32 cellular contexts compared by ENCODE assay signal in genomic region chr18:79702906-79703305, GRCh38.
"Had no signal": no experiment of that assay in that cellular context is flagged by ENCODE, and none has a peak within 500 bp of the region (broad histone marks: within the 10 kb centered on the region; RNA-seq: fewer than 3 reads in every experiment).

No MANE protein-coding gene starts in this region.

- H3K4me1 ChIP-seq: ascending aorta, breast epithelium had no signal

- H3K27ac Mint-ChIP-seq: activated B cell treated with CpG ODN at 0.5 μM for 24 hours; activated CD8-positive, alpha-beta T cell treated with anti-CD3 and anti-CD28 coated beads for 36 hours; activated naive CD4-positive, alpha-beta T cell treated with anti-CD3 and anti-CD28 coated beads, Interleukin-2, amount 10 ng/mL, durations not matched to agents 7 days and 5 days; activated naive CD8-positive, alpha-beta T cell treated with anti-CD3 and anti-CD28 coated beads, Interleukin-2, amount 10 ng/mL, durations not matched to agents 7 days and 5 days; activated T-cell treated with anti-CD3 and anti-CD28 coated beads, Interleukin-2, amount 50 U/mL, for 72 hours; brain; dendritic cell treated with granulocyte-macrophage colony-stimulating factor and Interleukin-4, amounts not matched to agents 40 ng/mL and 50 ng/mL, for 4 days; endodermal cell; T-cell; T-helper 1 cell treated with Interleukin-12 subunit alpha and Interleukin-12 subunit beta and Interleukin-4 antibody, amounts not matched to agents 30 μg/mL and 1 μg/mL, for 36 hours; T-helper 2 cell treated with Interferon-gamma antibody and Interleukin-4, amounts not matched to agents 5 μg/mL and 100 μg/mL, for 36 hours had no signal

- H3K27ac ChIP-seq: ascending aorta, breast epithelium, cardiac muscle cell, coronary artery, dorsolateral prefrontal cortex, WERI-Rb-1 had no signal

- H3K4me1 Mint-ChIP-seq: activated B cell treated with CpG ODN at 0.5 μM for 24 hours; activated naive CD4-positive, alpha-beta T cell treated with anti-CD3 and anti-CD28 coated beads, Interleukin-2, amount 10 ng/mL, durations not matched to agents 7 days and 5 days; brain; endodermal cell had no signal

- H3K4me3 ChIP-seq: ascending aorta, breast epithelium, cardiac muscle cell, coronary artery, dorsolateral prefrontal cortex had no signal

- H3K27me3 Mint-ChIP-seq: activated B cell treated with CpG ODN at 0.5 μM for 24 hours; activated CD8-positive, alpha-beta T cell treated with anti-CD3 and anti-CD28 coated beads for 36 hours; activated naive CD4-positive, alpha-beta T cell treated with anti-CD3 and anti-CD28 coated beads, Interleukin-2, amount 10 ng/mL, durations not matched to agents 7 days and 5 days; activated naive CD8-positive, alpha-beta T cell treated with anti-CD3 and anti-CD28 coated beads, Interleukin-2, amount 10 ng/mL, durations not matched to agents 7 days and 5 days; brain; dendritic cell treated with granulocyte-macrophage colony-stimulating factor and Interleukin-4, amounts not matched to agents 40 ng/mL and 50 ng/mL, for 4 days; T-cell had no signal

- DNase-seq: activated B cell treated with CpG ODN at 0.5 μM for 24 hours; activated CD4-positive, alpha-beta T cell treated with anti-CD3 and anti-CD28 coated beads for 48 hours; activated CD4-positive, alpha-beta T cell treated with anti-CD3 and anti-CD28 coated beads, Interleukin-2, amount 50 U/mL, for 1 hour; activated CD4-positive, alpha-beta T cell treated with anti-CD3 and anti-CD28 coated beads, Interleukin-2, amount 50 U/mL, for 48 hours; activated CD8-positive, alpha-beta memory T cell treated with anti-CD3 and anti-CD28 coated beads for 24 hours; activated CD8-positive, alpha-beta T cell treated with anti-CD3 and anti-CD28 coated beads for 36 hours; activated gamma-delta T cell; activated naive CD4-positive, alpha-beta T cell; activated naive CD4-positive, alpha-beta T cell treated with anti-CD3 and anti-CD28 coated beads, Interleukin-2, amount 10 ng/mL, durations not matched to agents 7 days and 5 days; activated naive CD8-positive, alpha-beta T cell treated with anti-CD3 and anti-CD28 coated beads, Interleukin-2, amount 10 ng/mL, durations not matched to agents 7 days and 5 days; activated T-cell treated with anti-CD3 and anti-CD28 coated beads, Interleukin-2, amount 50 U/mL, for 72 hours; central memory CD4-positive, alpha-beta T cell; cerebellar nuclear complex; dorsolateral prefrontal cortex; effector memory CD4-positive, alpha-beta T cell; endodermal cell; foreskin fibroblast; head of caudate nucleus; T-cell; T1000; WERI-Rb-1 had no signal

- H3K9me3 Mint-ChIP-seq: activated B cell treated with CpG ODN at 0.5 μM for 24 hours; activated CD8-positive, alpha-beta T cell treated with anti-CD3 and anti-CD28 coated beads for 36 hours; activated naive CD4-positive, alpha-beta T cell treated with anti-CD3 and anti-CD28 coated beads, Interleukin-2, amount 10 ng/mL, durations not matched to agents 7 days and 5 days; activated naive CD4-positive, alpha-beta T cell treated with anti-CD3 and anti-CD28 coated beads, Interleukin-2, amount 50 U/mL, for 72 hours; activated naive CD8-positive, alpha-beta T cell treated with anti-CD3 and anti-CD28 coated beads, Interleukin-2, amount 10 ng/mL, durations not matched to agents 7 days and 5 days; activated T-cell treated with anti-CD3 and anti-CD28 coated beads, Interleukin-2, amount 50 U/mL, for 72 hours; dendritic cell treated with granulocyte-macrophage colony-stimulating factor and Interleukin-4, amounts not matched to agents 40 ng/mL and 50 ng/mL, for 4 days; endodermal cell; T-cell; T-helper 1 cell treated with Interleukin-12 subunit alpha and Interleukin-12 subunit beta and Interleukin-4 antibody, amounts not matched to agents 30 μg/mL and 1 μg/mL, for 36 hours; T-helper 2 cell treated with Interferon-gamma antibody and Interleukin-4, amounts not matched to agents 5 μg/mL and 100 μg/mL, for 36 hours had no signal

- H3K9me3 ChIP-seq: breast epithelium had no signal

- H3K4me3 Mint-ChIP-seq: activated B cell treated with CpG ODN at 0.5 μM for 24 hours; activated CD8-positive, alpha-beta T cell treated with anti-CD3 and anti-CD28 coated beads for 36 hours; activated naive CD4-positive, alpha-beta T cell treated with anti-CD3 and anti-CD28 coated beads, Interleukin-2, amount 10 ng/mL, durations not matched to agents 7 days and 5 days; activated naive CD8-positive, alpha-beta T cell treated with anti-CD3 and anti-CD28 coated beads, Interleukin-2, amount 10 ng/mL, durations not matched to agents 7 days and 5 days; activated T-cell treated with anti-CD3 and anti-CD28 coated beads, Interleukin-2, amount 50 U/mL, for 72 hours; brain; dendritic cell treated with granulocyte-macrophage colony-stimulating factor and Interleukin-4, amounts not matched to agents 40 ng/mL and 50 ng/mL, for 4 days; endodermal cell; T-cell; T-helper 1 cell treated with Interleukin-12 subunit alpha and Interleukin-12 subunit beta and Interleukin-4 antibody, amounts not matched to agents 30 μg/mL and 1 μg/mL, for 36 hours; T-helper 2 cell treated with Interferon-gamma antibody and Interleukin-4, amounts not matched to agents 5 μg/mL and 100 μg/mL, for 36 hours had no signal

- ATAC-seq: activated CD4-positive, CD25-positive, alpha-beta regulatory T cell treated with anti-CD3 and anti-CD28 coated beads, Interleukin-2, amount 50 U/mL, for 24 hours; activated CD8-positive, alpha-beta T cell treated with anti-CD3 and anti-CD28 coated beads for 36 hours; activated naive CD4-positive, alpha-beta T cell treated with anti-CD3 and anti-CD28 coated beads, Interleukin-2, amount 50 U/mL, for 72 hours; activated T-cell treated with anti-CD3 and anti-CD28 coated beads, Interleukin-2, amount 50 U/mL, for 72 hours; esophagus mucosa; T-cell had no signal

- H3K27me3 ChIP-seq: ascending aorta, breast epithelium, cardiac muscle cell, dorsolateral prefrontal cortex had no signal
